In the genomic region with DNA sequence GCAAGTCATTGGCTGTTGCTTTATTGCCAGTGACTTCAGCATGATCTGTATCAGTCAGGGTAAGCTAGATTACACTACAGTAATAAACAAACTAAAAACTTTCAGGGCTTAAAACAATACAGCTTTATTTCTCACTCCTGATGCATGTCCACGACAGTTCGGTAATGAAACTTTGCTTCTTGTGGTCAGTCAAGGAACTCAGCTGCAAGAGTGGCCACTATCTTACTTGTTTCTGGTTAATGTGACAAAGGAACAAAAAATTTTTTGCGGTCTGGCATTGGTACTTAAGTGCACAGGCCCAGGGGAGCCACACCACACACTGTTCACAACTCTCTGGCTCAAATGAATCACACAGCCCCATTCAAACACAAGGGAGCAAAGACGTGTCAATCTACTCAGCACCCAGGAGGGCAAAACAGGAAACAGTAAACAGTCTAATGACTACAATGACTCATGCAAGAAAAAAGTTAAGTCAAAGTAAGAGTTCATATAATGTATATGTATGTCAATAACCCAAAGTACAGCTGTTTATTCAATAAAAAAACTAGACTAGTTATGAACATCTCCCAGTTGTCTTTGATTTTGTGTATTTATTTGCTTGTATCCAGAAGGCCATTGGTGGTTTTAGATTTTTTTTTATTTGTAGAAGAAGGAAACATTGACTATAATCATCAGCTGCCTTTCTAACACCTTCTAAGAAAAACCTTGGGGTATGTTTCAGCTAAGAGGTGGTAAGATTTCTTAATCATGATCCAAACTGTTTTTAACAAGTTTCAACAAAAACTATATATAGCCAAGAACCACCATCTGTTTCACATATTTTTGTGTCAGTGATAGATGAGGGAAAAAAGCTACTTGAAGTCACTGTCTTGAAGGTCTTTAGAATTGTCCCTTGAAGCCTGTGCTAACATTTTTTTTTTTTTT, we compare ENCODE assay signal across 8 cellular contexts.
A peak's percentile ranks its signal among the peaks of the same experiment; 100 is the strongest.
DNase-seq lines count a peak whose midpoint lies in the region; ATAC-seq and TF ChIP-seq lines count a peak whose summit lies in the region.

No MANE protein-coding gene starts in this region.

- peak overlapping the region; percentile 7 to 94 (median 66) for H3K27ac Mint-ChIP-seq in CD8-positive, alpha-beta memory T cell
- peak overlapping the region; percentile 93 for H3K27ac Mint-ChIP-seq in activated CD4-positive, alpha-beta memory T cell treated with anti-CD3 and anti-CD28 coated beads, Interleukin-2, amount 10 ng/mL, durations not matched to agents 7 days and 5 days

- H3K4me1 Mint-ChIP-seq in CD8-positive, alpha-beta memory T cell, result peaks cover 20 to 27% (median 20%) of the 10 kb centered on the region in 3 donors
- peaks cover 47% of the 10 kb centered on the region for H3K4me1 Mint-ChIP-seq in activated CD4-positive, alpha-beta memory T cell treated with anti-CD3 and anti-CD28 coated beads, Interleukin-2, amount 10 ng/mL, durations not matched to agents 7 days and 5 days

- H3K27ac ChIP-seq in CD8-positive, alpha-beta memory T cell (ENCODE audit: low read depth, low read length), result no peak overlapping the region

- H3K4me1 ChIP-seq in CD8-positive, alpha-beta memory T cell (ENCODE audit: insufficient read depth, low read length), result no peaks in the 10 kb centered on the region

- TF ChIP-seq CTCF in GM20000 (IDR thresholded peaks at IDR 0.05; ENCODE audit: extremely low read depth, missing control alignments), result no peak
- TF ChIP-seq CTCF in foreskin fibroblast (IDR thresholded peaks at IDR 0.05; ENCODE audit: low read depth, low read length), result no peak

- H3K9me3 Mint-ChIP-seq in CD8-positive, alpha-beta memory T cell, result no peaks in the 10 kb centered on the region
- H3K9me3 Mint-ChIP-seq in activated CD4-positive, alpha-beta memory T cell treated with anti-CD3 and anti-CD28 coated beads, Interleukin-2, amount 10 ng/mL, durations not matched to agents 7 days and 5 days, result peaks cover 5% of the 10 kb centered on the region

- CTCF ChIA-PET in CD8-positive, alpha-beta memory T cell (lab: Charles Lee), result interaction anchor here (0.8 to 2.0 kb wide), 5 partner anchors 17 to 180 kb away, joined by 3 to 7 read pairs (median 4); a partner anchor contains a TSS
- CTCF ChIA-PET in activated CD4-positive, alpha-beta memory T cell treated with anti-CD3 and anti-CD28 coated beads, Interleukin-2, amount 10 ng/mL, durations not matched to agents 7 days and 5 days (lab: Charles Lee), result interaction anchor here (0.5 to 3.1 kb wide), 10 partner anchors 11 to 270 kb away, joined by 3 to 32 read pairs (median 6); a partner anchor contains a TSS

- POLR2A ChIA-PET in CD8-positive, alpha-beta memory T cell (lab: Charles Lee), result interaction anchor here (0.6 to 0.9 kb wide), 2 partner anchors 158 to 300 kb away, joined by 3 read pairs; no protein-coding TSS in a partner anchor
- POLR2A ChIA-PET in activated CD4-positive, alpha-beta memory T cell treated with anti-CD3 and anti-CD28 coated beads, Interleukin-2, amount 10 ng/mL, durations not matched to agents 7 days and 5 days (lab: Charles Lee), result interaction anchor here (0.8 to 3.3 kb wide), 16 partner anchors 8 to 579 kb away, joined by 3 to 60 read pairs (median 5); a partner anchor contains a TSS

- no peaks in the 10 kb centered on the region for H3K27me3 ChIP-seq in CD8-positive, alpha-beta memory T cell (ENCODE audit: insufficient read depth, low read length, poor library complexity, severe bottlenecking)

- H3K36me3 ChIP-seq in CD8-positive, alpha-beta memory T cell (ENCODE audit: insufficient read depth, low read length), result no peaks in the 10 kb centered on the region

- H3K36me3 Mint-ChIP-seq in CD8-positive, alpha-beta memory T cell, result no peaks in the 10 kb centered on the region
- H3K36me3 Mint-ChIP-seq in activated CD4-positive, alpha-beta memory T cell treated with anti-CD3 and anti-CD28 coated beads, Interleukin-2, amount 10 ng/mL, durations not matched to agents 7 days and 5 days (ENCODE audit: low read depth), result peaks cover 22% of the 10 kb centered on the region

- H3K27me3 Mint-ChIP-seq in CD8-positive, alpha-beta memory T cell, result peaks cover 0 to 1% of the 10 kb centered on the region in 2 donors
- H3K27me3 Mint-ChIP-seq in activated CD4-positive, alpha-beta memory T cell treated with anti-CD3 and anti-CD28 coated beads, Interleukin-2, amount 10 ng/mL, durations not matched to agents 7 days and 5 days, result no peaks in the 10 kb centered on the region

- no peak overlapping the region for H3K4me3 ChIP-seq in CD8-positive, alpha-beta memory T cell (ENCODE audit: low read length)
- no peak overlapping the region for H3K4me3 ChIP-seq in foreskin fibroblast (ENCODE audit: low read depth in 1 of 2, low read length in 2 of 2)

- peak in 4 of 5 donors; percentile 20 to 75 (median 42) for DNase-seq in CD8-positive, alpha-beta memory T cell
- DNase-seq in GM20000 (ENCODE audit: low spot score) (peak; percentile 65), foreskin fibroblast (peak; percentile 78 to 90), occipital lobe (lab: John Stamatoyannopoulos, UW) (no peak), retina (no peak)
- peak; percentile 83 for DNase-seq in activated CD4-positive, alpha-beta memory T cell treated with anti-CD3 and anti-CD28 coated beads, Interleukin-2, amount 10 ng/mL, durations not matched to agents 7 days and 5 days
- peak; percentile 27 to 57 for DNase-seq in stimulated activated CD4-positive, alpha-beta T cell treated with anti-CD3 and anti-CD28 coated beads, Interleukin-2, amount 100 ng/mL, for 24 hours

- H3K9me3 ChIP-seq in CD8-positive, alpha-beta memory T cell (ENCODE audit: low read length), result no peaks in the 10 kb centered on the region

- ATAC-seq in HG03521 (IDR thresholded peaks at IDR 0.05; ENCODE audit: unreplicated experiment), result peak; percentile 98

- peak overlapping the region in 6 of 7 donors; percentile 1 to 59 (median 24) for H3K4me3 Mint-ChIP-seq in CD8-positive, alpha-beta memory T cell
- H3K4me3 Mint-ChIP-seq in activated CD4-positive, alpha-beta memory T cell treated with anti-CD3 and anti-CD28 coated beads, Interleukin-2, amount 10 ng/mL, durations not matched to agents 7 days and 5 days, result peak overlapping the region; percentile 31

Comparison
In these comparisons a context has a peak if more than half of its experiments do, and no peak if none do; other contexts are left out.
1. DNase-seq: peak in CD8-positive, alpha-beta memory T cell (4 of 5), GM20000 (single experiment), activated CD4-positive, alpha-beta memory T cell treated with anti-CD3 and anti-CD28 coated beads, Interleukin-2, amount 10 ng/mL, durations not matched to agents 7 days and 5 days (single experiment), foreskin fibroblast (2 of 2) and stimulated activated CD4-positive, alpha-beta T cell treated with anti-CD3 and anti-CD28 coated beads, Interleukin-2, amount 100 ng/mL, for 24 hours (2 of 2); none in occipital lobe (single experiment) and retina (single experiment).